ENCODE assay signal across 4 cellular contexts in genomic region chr11:50044647-50045046, GRCh38. TPM values are rescaled to one million over a fixed set of nuclear protein-coding genes. Genes with fewer than 3 reads are reported as not detected.
"Had no signal": no experiment of that assay in that cellular context is flagged by ENCODE, and none has a peak within 500 bp of the region (broad histone marks: within the 10 kb centered on the region; RNA-seq: fewer than 3 reads in every experiment).

No MANE protein-coding gene starts in this region.

- DNase-seq: GDM1, GF-D8 had no signal

- ATAC-seq: GM12878 had no signal

- H3K4me3 ChIP-seq: GM12878 had no signal

RNA-seq across cellular contexts. Expression of gene OR4C45, which starts 12.0 kb away (rescaled TPM):
- total RNA-seq: G401, GM12878 had no signal
